In genomic region chr1:219676012-219676770, GRCh38 we compare ENCODE assay signal across 18 cellular contexts.
"Had no signal": no experiment of that assay in that cellular context is flagged by ENCODE, and none has a peak within 500 bp of the region (broad histone marks: within the 10 kb centered on the region; RNA-seq: fewer than 3 reads in every experiment).

No MANE protein-coding gene starts in this region.

- H3K36me3 Mint-ChIP-seq: activated CD4-positive, alpha-beta memory T cell treated with anti-CD3 and anti-CD28 coated beads for 36 hours; activated naive CD8-positive, alpha-beta T cell; natural killer cell treated with Interleukin-12 subunit alpha and Interleukin-12 subunit beta and Interleukin-15 and Interleukin-18, amount 100 ng/mL, for 72 hours had no signal

- H3K27me3 ChIP-seq: gastroesophageal sphincter, right lobe of liver had no signal

- DNase-seq: activated CD4-positive, alpha-beta memory T cell treated with anti-CD3 and anti-CD28 coated beads for 36 hours; activated gamma-delta T cell; activated T-cell treated with anti-CD3 and anti-CD28 coated beads, Interleukin-2, amount 50 U/mL, for 48 hours; anterior cingulate cortex; dermis blood vessel endothelial cell; endodermal cell; islet precursor cell; occipital lobe; psoas muscle; right lobe of liver; stimulated activated CD4-positive, alpha-beta T cell treated with anti-CD3 and anti-CD28 coated beads, Interleukin-2, amount 100 ng/mL, for 48 hours; stimulated activated CD8-positive, alpha-beta memory T cell treated with anti-CD3 and anti-CD28 coated beads, Interleukin-4, amount 100 ng/mL, for 48 hours; stimulated activated naive CD8-positive, alpha-beta T cell treated with anti-CD3 and anti-CD28 coated beads, Interleukin-15, Interleukin-2, amounts not matched to agents 100 U/mL and 50 U/mL, for 24 hours had no signal

- H3K27ac Mint-ChIP-seq: activated CD4-positive, alpha-beta memory T cell treated with anti-CD3 and anti-CD28 coated beads for 36 hours; activated naive CD8-positive, alpha-beta T cell; endodermal cell; natural killer cell treated with Interleukin-12 subunit alpha and Interleukin-12 subunit beta and Interleukin-15 and Interleukin-18, amount 100 ng/mL, for 72 hours had no signal

- H3K4me1 Mint-ChIP-seq: endodermal cell had no signal

- H3K9me3 ChIP-seq: gastroesophageal sphincter, psoas muscle, right lobe of liver, thoracic aorta had no signal

- H3K36me3 ChIP-seq: gastroesophageal sphincter, right lobe of liver, thoracic aorta had no signal

- H3K9me3 Mint-ChIP-seq: activated CD4-positive, alpha-beta memory T cell treated with anti-CD3 and anti-CD28 coated beads for 36 hours; endodermal cell had no signal

- H3K27ac ChIP-seq: gastroesophageal sphincter, psoas muscle, right lobe of liver, thoracic aorta had no signal

- ATAC-seq: gastroesophageal sphincter; left lobe of liver; natural killer cell treated with Interleukin-12 subunit alpha and Interleukin-12 subunit beta and Interleukin-15 and Interleukin-18, amount 100 ng/mL, for 72 hours; psoas muscle; right lobe of liver; stimulated activated naive CD8-positive, alpha-beta T cell treated with anti-CD3 and anti-CD28 coated beads, Interleukin-15, Interleukin-2, amounts not matched to agents 100 U/mL and 50 U/mL, for 24 hours had no signal

- H3K4me3 ChIP-seq: gastroesophageal sphincter, psoas muscle, right lobe of liver, thoracic aorta had no signal

- H3K4me1 ChIP-seq: gastroesophageal sphincter, psoas muscle, right lobe of liver had no signal

- H3K27me3 Mint-ChIP-seq: activated CD4-positive, alpha-beta memory T cell treated with anti-CD3 and anti-CD28 coated beads for 36 hours; activated naive CD8-positive, alpha-beta T cell; natural killer cell treated with Interleukin-12 subunit alpha and Interleukin-12 subunit beta and Interleukin-15 and Interleukin-18, amount 100 ng/mL, for 72 hours had no signal

- H3K4me3 Mint-ChIP-seq: activated CD4-positive, alpha-beta memory T cell treated with anti-CD3 and anti-CD28 coated beads for 36 hours; activated naive CD8-positive, alpha-beta T cell; endodermal cell; natural killer cell treated with Interleukin-12 subunit alpha and Interleukin-12 subunit beta and Interleukin-15 and Interleukin-18, amount 100 ng/mL, for 72 hours had no signal
